Comparison of ENCODE assay signal across 9 cellular contexts in genomic region chr21:45975017-45975595, GRCh38. TPM values are rescaled to one million over a fixed set of nuclear protein-coding genes. Genes with fewer than 3 reads are reported as not detected.
DNase-seq lines count a peak whose midpoint lies in the region; ATAC-seq and TF ChIP-seq lines count a peak whose summit lies in the region.
"Had no signal": no experiment of that assay in that cellular context is flagged by ENCODE, and none has a peak within 500 bp of the region (broad histone marks: within the 10 kb centered on the region; RNA-seq: fewer than 3 reads in every experiment).

No MANE protein-coding gene starts in this region.

- no peaks in the 10 kb centered on the region for H3K36me3 ChIP-seq in hepatocyte (replicated peaks; ENCODE audit: insufficient read depth, low read depth)

- peak overlapping the region; percentile 78 for H3K4me3 Mint-ChIP-seq in WTC11

- ATAC-seq in WTC11 (peak; percentile 7), GM19455 (IDR thresholded peaks at IDR 0.05; ENCODE audit: unreplicated experiment) (no peak)

- H3K27me3 ChIP-seq in hepatocyte, result peaks cover 9% of the 10 kb centered on the region

- peaks cover 72% of the 10 kb centered on the region for H3K4me1 ChIP-seq in hepatocyte (ENCODE audit: insufficient read depth)

- peaks cover 7% of the 10 kb centered on the region for H3K27me3 Mint-ChIP-seq in WTC11 (ENCODE audit: low read depth)

- no peaks in the 10 kb centered on the region for H3K79me2 ChIP-seq in hepatocyte

- peaks cover 27% of the 10 kb centered on the region for H3K4me1 Mint-ChIP-seq in WTC11

- no peak overlapping the region for H3K4me3 ChIP-seq in hepatocyte

- no peaks in the 10 kb centered on the region for H3K9me2 ChIP-seq in hepatocyte (replicated peaks; ENCODE audit: insufficient read depth)

- H3K9me3 ChIP-seq in hepatocyte (ENCODE audit: low read depth), result no peaks in the 10 kb centered on the region

- WGBS in hepatocyte (ENCODE audit: low lambda C conversion rate, missing lambda C conversion rate), result 12% methylated on average over 30 of the region's 30 CpGs

- DNase-seq in Daoy (ENCODE audit: low read depth) (peak; percentile 84), WTC11 (ENCODE audit: low spot score) (peak; percentile 56), hepatocyte (ENCODE audit: low spot score) (peak; percentile 74), retina (peak; percentile 54), OCI-M1 (lab: John Stamatoyannopoulos, UW) (no peak), SK-N-DZ (ENCODE audit: low spot score) (no peak), NCI-H2107 (lab: John Stamatoyannopoulos, UW) (no peak)

- H3K9me3 Mint-ChIP-seq in WTC11, result no peaks in the 10 kb centered on the region
- H3K9me3 Mint-ChIP-seq: IgD-negative memory B cell had no signal

- no peak overlapping the region; the same call in 1 of the 2 replicates for H3K27ac Mint-ChIP-seq in WTC11

- CTCF ChIA-PET in WTC11 (lab: Charles Lee), result interaction anchor here (0.9 to 1.2 kb wide), 4 partner anchors 21 to 334 kb away, joined by 3 to 6 read pairs (median 3); no protein-coding TSS in a partner anchor

- H3K27ac ChIP-seq in hepatocyte, result peak overlapping the region; percentile 97

- no peaks in the 10 kb centered on the region for H4K20me1 ChIP-seq in hepatocyte (ENCODE audit: insufficient read depth, poor library complexity, severe bottlenecking)

- no peak overlapping the region for H2AFZ ChIP-seq in hepatocyte

- TF ChIP-seq CTCF in WTC11 (IDR thresholded peaks at IDR 0.05) (no peak), hepatocyte (IDR thresholded peaks at IDR 0.05; ENCODE audit: poor library complexity) (no peak)

- POLR2A ChIA-PET in WTC11 (lab: Charles Lee), result no interaction called here

- peak overlapping the region; percentile 93 for H3K4me2 ChIP-seq in hepatocyte

- H3K36me3 Mint-ChIP-seq in WTC11, result no peaks in the 10 kb centered on the region
- H3K36me3 Mint-ChIP-seq: IgD-negative memory B cell had no signal

TF ChIP-seq in WTC11, 78 proteins besides CTCF, POLR2A, EP300 and RAD21:
- TF ChIP-seq, protein P1, sequence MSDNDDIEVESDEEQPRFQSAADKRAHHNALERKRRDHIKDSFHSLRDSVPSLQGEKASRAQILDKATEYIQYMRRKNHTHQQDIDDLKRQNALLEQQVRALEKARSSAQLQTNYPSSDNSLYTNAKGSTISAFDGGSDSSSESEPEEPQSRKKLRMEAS (CRISPR knock-in tag; IDR thresholded peaks at IDR 0.05), result 0 out of 2 replicates have a peak, but pooled peaks have one; percentile 10
- no peak for TF ChIP-seq ZNF671 (CRISPR knock-in tag; IDR thresholded peaks at IDR 0.05)
- no peak for TF ChIP-seq SMAD3 (CRISPR knock-in tag; IDR thresholded peaks at IDR 0.05; ENCODE audit: borderline replicate concordance)
- TF ChIP-seq NR1H2 (CRISPR knock-in tag; IDR thresholded peaks at IDR 0.05), result no peak
- no peak for TF ChIP-seq SMAD4 (CRISPR knock-in tag; IDR thresholded peaks at IDR 0.05)
- TF ChIP-seq FOXP1 (CRISPR knock-in tag; IDR thresholded peaks at IDR 0.05; ENCODE audit: borderline replicate concordance), result 0 out of 2 replicates have a peak, but pooled peaks have one; percentile 38
- TF ChIP-seq ZNF532 (CRISPR knock-in tag; IDR thresholded peaks at IDR 0.05; ENCODE audit: borderline replicate concordance), result no peak
- no peak for TF ChIP-seq MXD4 (CRISPR knock-in tag; IDR thresholded peaks at IDR 0.05; ENCODE audit: borderline replicate concordance)
- no peak for TF ChIP-seq HMGA2 (CRISPR knock-in tag; IDR thresholded peaks at IDR 0.05)
- TF ChIP-seq FOXK1 (CRISPR knock-in tag; IDR thresholded peaks at IDR 0.05), result no peak
- TF ChIP-seq USF2 (CRISPR knock-in tag; IDR thresholded peaks at IDR 0.05), result no peak
- TF ChIP-seq, protein P2, sequence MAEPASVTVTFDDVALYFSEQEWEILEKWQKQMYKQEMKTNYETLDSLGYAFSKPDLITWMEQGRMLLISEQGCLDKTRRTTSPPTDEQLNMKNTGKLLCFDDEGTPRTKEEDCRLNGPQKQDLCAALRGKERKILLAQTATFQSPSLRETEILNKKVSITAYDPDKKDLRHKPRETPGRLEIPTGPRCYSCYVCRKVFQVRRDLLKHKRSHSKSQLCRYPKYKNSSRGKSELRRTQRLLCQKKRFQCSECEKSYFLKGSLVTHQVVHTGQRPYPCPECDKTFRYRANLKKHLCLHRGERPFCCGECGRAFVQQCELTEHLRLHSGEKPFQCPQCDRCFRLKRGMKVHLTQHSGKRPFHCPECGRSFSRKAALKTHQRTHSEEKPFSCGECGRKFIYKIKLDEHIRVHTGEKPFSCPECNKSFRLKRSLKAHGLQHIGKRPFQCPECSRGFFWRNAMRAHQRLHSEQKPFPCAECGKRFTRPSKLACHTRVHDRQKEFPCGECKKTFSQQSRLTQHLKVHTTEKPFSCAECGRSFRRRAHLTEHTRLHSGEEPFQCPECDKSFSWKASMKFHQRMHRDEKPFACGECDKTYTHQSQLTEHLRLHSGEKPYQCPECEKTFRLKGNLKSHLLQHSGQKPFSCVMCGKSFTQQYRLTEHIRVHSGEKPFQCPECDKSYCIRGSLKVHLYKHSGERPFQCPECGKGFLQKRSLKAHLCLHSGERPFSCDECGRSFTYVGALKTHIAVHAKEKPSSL (CRISPR knock-in tag; conservative IDR thresholded peaks at IDR 0.05), result no peak
- no peak for TF ChIP-seq PRRX2 (CRISPR knock-in tag; IDR thresholded peaks at IDR 0.05)
- no peak for TF ChIP-seq IRF1 (CRISPR knock-in tag; IDR thresholded peaks at IDR 0.05)
- TF ChIP-seq ZNF219 (CRISPR knock-in tag; IDR thresholded peaks at IDR 0.05; ENCODE audit: borderline replicate concordance), result no peak
- TF ChIP-seq MYBL2 (CRISPR knock-in tag; IDR thresholded peaks at IDR 0.05), result 0 out of 2 replicates have a peak, but pooled peaks have one; percentile 29
- TF ChIP-seq GTF2I (CRISPR knock-in tag; conservative IDR thresholded peaks at IDR 0.05), result no peak
TF ChIP-seq in WTC11: peak in this region for 3.

RNA-seq across cellular contexts. Expression of gene COL6A1, which starts 6.5 kb away (rescaled TPM):
- total RNA-seq in Daoy (2014; rRNA removed; shearing (Covaris generic)), result 444 and 536 TPM in 2 replicates
- total RNA-seq in WTC11 (2021) (221 to 245 TPM (median 240 TPM) in 3 replicates), hepatocyte (193 and 296 TPM in 2 replicates)
- 592 and 616 TPM in 2 replicates for polyA plus RNA-seq in hepatocyte
- polyA plus RNA-seq in SK-N-DZ (2014; cell fraction: cytosol; rRNA removed), result 58.6 and 64.7 TPM in 2 replicates
- 367 and 476 TPM in 2 replicates for polyA plus RNA-seq in SK-N-DZ (2014; cell fraction: nucleus; rRNA removed)
- polyA plus RNA-seq: IgD-negative memory B cell had no signal

Comparison
In these comparisons a context has a peak if more than half of its experiments do, and no peak if none do; other contexts are left out.
1. DNase-seq: peak in Daoy (single experiment), WTC11 (single experiment), hepatocyte (single experiment) and retina (single experiment); none in OCI-M1 (single experiment), SK-N-DZ (single experiment) and NCI-H2107 (single experiment).